1 cellular context compared by ENCODE assay signal in the genomic region with DNA sequence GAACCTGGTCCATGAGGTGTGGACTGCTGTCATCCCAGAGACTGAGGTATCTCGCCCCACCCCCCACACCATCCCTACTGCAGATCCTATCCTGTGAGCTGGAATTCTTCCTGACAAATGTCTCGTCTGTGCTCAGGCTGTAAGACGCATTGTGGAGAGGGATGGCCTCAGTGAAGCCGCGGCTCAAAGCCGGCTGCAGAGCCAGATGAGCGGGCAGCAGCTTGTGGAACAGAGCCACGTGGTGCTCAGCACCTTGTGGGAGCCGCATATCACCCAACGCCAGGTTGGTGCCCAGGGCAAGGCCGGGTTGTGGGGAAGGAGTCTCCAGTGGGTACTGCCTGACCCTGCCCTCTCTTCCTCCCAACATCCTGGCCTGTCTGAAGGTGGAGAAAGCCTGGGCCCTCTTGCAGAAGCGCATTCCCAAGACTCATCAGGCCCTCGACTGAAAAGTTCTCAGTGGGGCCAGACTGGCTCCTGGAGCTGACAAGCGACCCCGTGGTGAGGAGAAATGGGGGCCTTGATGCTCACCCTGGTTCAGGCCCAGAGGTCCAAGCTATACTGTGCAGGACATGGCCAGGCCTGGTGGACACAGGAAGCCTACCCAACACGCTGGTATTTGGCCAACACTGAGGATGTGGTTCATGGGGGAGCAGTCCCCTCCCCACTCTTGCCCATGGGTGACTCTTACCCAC.
TF ChIP-seq lines count a peak whose summit lies in the region.

No MANE protein-coding gene starts in this region.

TF ChIP-seq in GM23338, 12 proteins besides CTCF, POLR2A, EP300 and RAD21 (continued from another document):
- no peak for TF ChIP-seq ZNF462 (CRISPR knock-in tag; IDR thresholded peaks at IDR 0.05)
- no peak for TF ChIP-seq CREB1 (CRISPR knock-in tag; IDR thresholded peaks at IDR 0.05; ENCODE audit: low read depth)
- TF ChIP-seq EZH2phosphoT487 (IDR thresholded peaks at IDR 0.05; ENCODE audit: unreplicated experiment), result no peak
- TF ChIP-seq NANOG (IDR thresholded peaks at IDR 0.05; ENCODE audit: borderline replicate concordance), result no peak
- no peak for TF ChIP-seq STAT1 (IDR thresholded peaks at IDR 0.05; ENCODE audit: unreplicated experiment)
- no peak for TF ChIP-seq POLR2AphosphoS5 (IDR thresholded peaks at IDR 0.05; ENCODE audit: low read depth)
- no peak for TF ChIP-seq ZNF331 (CRISPR knock-in tag; IDR thresholded peaks at IDR 0.05; ENCODE audit: low read depth)
- TF ChIP-seq JUNB (IDR thresholded peaks at IDR 0.05; ENCODE audit: unreplicated experiment), result no peak
- TF ChIP-seq EZH2 (IDR thresholded peaks at IDR 0.05; ENCODE audit: low read depth, unreplicated experiment), result no peak
